8 cellular contexts compared by ENCODE assay signal in genomic region chr18:35040988-35041751, GRCh38. TPM values are rescaled to one million over a fixed set of nuclear protein-coding genes. Genes with fewer than 3 reads are reported as not detected.
DNase-seq lines count a peak whose midpoint lies in the region; ATAC-seq, FAIRE-seq and TF ChIP-seq lines count a peak whose summit lies in the region.

Gene MAPRE2, plus strand, starts transcription at chr18:35041413. Its CDS starts 127 bp downstream, at chr18:35041540.

- H3K4me3 ChIP-seq in heart right ventricle, result peak within 1 kb of the TSS; percentile 65 to 94 (median 82)
- H3K4me3 ChIP-seq in upper lobe of right lung, result peak within 1 kb of the TSS; percentile 93

- peak; percentile 99 for FAIRE-seq in GM12892 (lab: Jason Lieb, UNC)

- no peak for TF ChIP-seq CTCF in heart right ventricle (IDR thresholded peaks at IDR 0.05)
- no peak for TF ChIP-seq CTCF in upper lobe of right lung (IDR thresholded peaks at IDR 0.05)

- peak within 1 kb of the TSS; percentile 63 to 92 (median 88) for H3K27ac ChIP-seq in heart right ventricle
- peak within 1 kb of the TSS; percentile 88 for H3K27ac ChIP-seq in upper lobe of right lung

- H3K9me3 ChIP-seq in heart right ventricle (no peaks in the 10 kb centered on the region), upper lobe of right lung (no peaks in the 10 kb centered on the region)

- H3K36me3 ChIP-seq in heart right ventricle, result no peaks in the 10 kb centered on the region
- no peaks in the 10 kb centered on the region for H3K36me3 ChIP-seq in upper lobe of right lung

- H3K4me1 ChIP-seq in heart right ventricle (peaks cover under 1 to 66% (median 43%) of the 10 kb centered on the region in 9 donors), upper lobe of right lung (peaks cover 23% of the 10 kb centered on the region)

- no peaks in the 10 kb centered on the region for H3K27me3 ChIP-seq in heart right ventricle
- no peaks in the 10 kb centered on the region for H3K27me3 ChIP-seq in upper lobe of right lung

- intact Hi-C loops in heart right ventricle (cut with DNase I), result loop anchor here in 5 of 10 donors (5.0 kb wide), 4 partner anchors 41 to 91 kb away; no protein-coding TSS in a partner anchor
- intact Hi-C loops in posterior vena cava (cut with DNase I), result no loop called here
- intact Hi-C loops in upper lobe of right lung (cut with DNase I), result no loop called here

- peak; percentile 81 for ATAC-seq in HG02852 (IDR thresholded peaks at IDR 0.05; ENCODE audit: unreplicated experiment)
- peak; percentile 96 to 98 (median 97) for ATAC-seq in heart right ventricle
- ATAC-seq in upper lobe of right lung, result peak; percentile 98

- WGBS in heart right ventricle, 2 donors, result 0 to 1% methylated on average over 51 to 52 of the region's 52 CpGs

- TF ChIP-seq POLR2A in GM12892 (IDR thresholded peaks at IDR 0.05; ENCODE audit: low read depth, low read length), result peak; percentile 95

- DNase-seq in GM12892 (ENCODE audit: insufficient read length), result peak; percentile 82
- DNase-seq in NCI-H146 (lab: John Stamatoyannopoulos, UW), result peak; percentile 100
- peak; percentile 97 to 100 (median 100) for DNase-seq in T-helper 1 cell
- peak; percentile 92 for DNase-seq in amniotic epithelial cell (ENCODE audit: low read depth)
- peak; percentile 98 to 99 for DNase-seq in heart right ventricle
- peak; percentile 100 for DNase-seq in posterior vena cava (ENCODE audit: low spot score)
- DNase-seq in upper lobe of right lung, result peak; percentile 99

RNA-seq across cellular contexts. Expression of gene MAPRE2, which starts in this region (rescaled TPM):
- 15.3 TPM for polyA plus RNA-seq in GM12892 (2012; ENCODE audit: missing spikeins)
- total RNA-seq in heart right ventricle, result 100 to 1,000 TPM in 8 of 10 donors, 10 to 100 TPM in 2; 63.9 to 211 (median 137) TPM
- polyA plus RNA-seq in heart right ventricle, result 10 to 100 TPM; 31.7 to 71.1 TPM
- total RNA-seq in posterior vena cava, result 10 to 100 TPM; 38.7 to 52.8 TPM
- total RNA-seq in upper lobe of right lung, result 35.4 TPM

Comparison
In these comparisons a context has a peak if more than half of its experiments do, and no peak if none do; other contexts are left out.
1. Peak in every context shown above with its lines: DNase-seq, ATAC-seq, H3K4me3 ChIP-seq and H3K27ac ChIP-seq.